13 cellular contexts compared by ENCODE assay signal in the genomic region with DNA sequence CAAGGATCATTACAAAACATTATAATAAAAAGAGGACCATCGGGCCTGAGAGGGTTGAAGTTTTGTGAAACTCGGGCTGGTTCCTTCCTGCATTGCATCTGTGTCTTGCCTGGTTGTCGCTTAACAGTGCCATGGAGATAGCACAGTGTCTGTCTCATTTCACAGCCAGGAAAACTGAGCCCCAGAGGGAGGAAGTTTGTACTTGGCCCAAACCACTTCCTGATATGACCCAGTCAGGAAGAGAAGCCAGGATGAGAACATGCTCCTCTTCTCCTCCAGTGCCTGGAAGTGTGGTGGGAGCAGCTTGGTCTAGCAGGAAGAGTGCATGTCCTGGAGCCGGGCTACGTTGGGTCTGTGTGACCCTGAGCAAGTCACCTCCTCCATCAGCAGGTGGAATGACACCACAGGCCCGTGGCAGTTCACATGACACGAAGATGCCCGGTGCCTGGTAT. TPM values are rescaled to one million over a fixed set of nuclear protein-coding genes. Genes with fewer than 3 reads are reported as not detected.
A peak's percentile ranks its signal among the peaks of the same experiment; 100 is the strongest.
DNase-seq lines count a peak whose midpoint lies in the region; ATAC-seq and TF ChIP-seq lines count a peak whose summit lies in the region.
"Had no signal": no experiment of that assay in that cellular context is flagged by ENCODE, and none has a peak within 500 bp of the region (broad histone marks: within the 10 kb centered on the region; RNA-seq: fewer than 3 reads in every experiment).

No MANE protein-coding gene starts in this region.

- H3K4me3 Mint-ChIP-seq in immature natural killer cell: peak overlapping the region; percentile 60 to 75 (median 67)
- H3K4me3 Mint-ChIP-seq: GM23338 had no signal

- H3K36me3 Mint-ChIP-seq in activated naive CD4-positive, alpha-beta T cell treated with anti-CD3 and anti-CD28 coated beads, Interleukin-2, amount 50 U/mL, for 72 hours: peaks cover 59 to 66% of the 10 kb centered on the region in 2 donors
- H3K36me3 Mint-ChIP-seq in immature natural killer cell: peaks cover 9 to 58% (median 29%) of the 10 kb centered on the region in 3 donors

- H3K27me3 Mint-ChIP-seq in immature natural killer cell (ENCODE audit: low read depth in 3 of 3): peaks cover 0 to 11% (median 2%) of the 10 kb centered on the region in 3 donors

- no peaks in the 10 kb centered on the region for H3K36me3 ChIP-seq in tibial artery

- intact Hi-C loops in tibial artery (cut with DNase I; ENCODE audit: low total_unique reads): loop anchor here (10.0 kb wide), 2 partner anchors 52 to 88 kb away; no protein-coding TSS in a partner anchor

- H3K9me3 ChIP-seq in tibial artery: no peaks in the 10 kb centered on the region

- H3K27me3 ChIP-seq in tibial artery: no peaks in the 10 kb centered on the region

- no peak overlapping the region for H3K4me3 ChIP-seq in tibial artery
- H3K4me3 ChIP-seq: GM23338 had no signal

- peak; percentile 18 for DNase-seq in activated naive CD4-positive, alpha-beta T cell treated with Interleukin-2 at 50 U/mL for 16 hours
- no peak for DNase-seq in activated naive CD4-positive, alpha-beta T cell (lab: John Stamatoyannopoulos, UW)
- no peak for DNase-seq in activated naive CD4-positive, alpha-beta T cell treated with anti-CD3 and anti-CD28 coated beads, Interleukin-2, amount 50 U/mL, for 72 hours (ENCODE audit: low spot score in 2 of 2)
- DNase-seq in immature natural killer cell (no peak), tibial artery (peak; percentile 20 to 63), SW 1271 (lab: John Stamatoyannopoulos, UW) (no peak)
- DNase-seq: GF-D8; NK-92 treated with Interleukin-12 subunit alpha and Interleukin-12 subunit beta, amount 100 ng/mL, for 24 hours; substantia nigra had no signal

- H3K9me3 Mint-ChIP-seq in activated naive CD4-positive, alpha-beta T cell treated with anti-CD3 and anti-CD28 coated beads, Interleukin-2, amount 50 U/mL, for 72 hours: no peaks in the 10 kb centered on the region
- H3K9me3 Mint-ChIP-seq in immature natural killer cell: no peaks in the 10 kb centered on the region
- H3K9me3 Mint-ChIP-seq: GM23338 had no signal

- no peak for TF ChIP-seq CTCF in tibial artery (IDR thresholded peaks at IDR 0.05)

- peak in 1 of 2 donors; percentile 35 for ATAC-seq in activated naive CD4-positive, alpha-beta T cell treated with anti-CD3 and anti-CD28 coated beads, Interleukin-2, amount 50 U/mL, for 72 hours
- no peak for ATAC-seq in GM21786 (IDR thresholded peaks at IDR 0.05; ENCODE audit: unreplicated experiment)
- ATAC-seq in HG02884 (IDR thresholded peaks at IDR 0.05; ENCODE audit: unreplicated experiment): no peak
- ATAC-seq: GM23338 had no signal

- peak overlapping the region; percentile 88 to 97 for H3K27ac Mint-ChIP-seq in activated naive CD4-positive, alpha-beta T cell treated with anti-CD3 and anti-CD28 coated beads, Interleukin-2, amount 50 U/mL, for 72 hours
- H3K27ac Mint-ChIP-seq in immature natural killer cell: peak overlapping the region; percentile 86 to 98 (median 98)
- H3K27ac Mint-ChIP-seq: GM23338 had no signal

- peaks cover 94 to 98% of the 10 kb centered on the region in 2 donors for H3K4me1 Mint-ChIP-seq in immature natural killer cell

- peaks cover 5 to 72% (median 49%) of the 10 kb centered on the region in 4 donors for H3K4me1 ChIP-seq in tibial artery

- peak overlapping the region; percentile 8 to 31 for H3K27ac ChIP-seq in tibial artery

RNA-seq across cellular contexts. Expression of a gene that starts 41.5 kb away (rescaled TPM):
- total RNA-seq in activated naive CD4-positive, alpha-beta T cell treated with anti-CD3 and anti-CD28 coated beads, Interleukin-2, amount 50 U/mL, for 72 hours: 100 to 1,000 TPM; 342 to 426 TPM
- 100 to 1,000 TPM in 1 of 3 donors, 10 to 100 TPM in 2; 56.8 to 135 (median 76.3) TPM for polyA plus RNA-seq in immature natural killer cell

RNA-seq across cellular contexts. Expression of a gene that starts 52.8 kb away (rescaled TPM):
- 1 to 10 TPM; 1.4 to 3.2 TPM for total RNA-seq in activated naive CD4-positive, alpha-beta T cell treated with anti-CD3 and anti-CD28 coated beads, Interleukin-2, amount 50 U/mL, for 72 hours
- polyA plus RNA-seq in immature natural killer cell: 10 to 100 TPM in 2 of 3 donors, 1 to 10 TPM in 1; 7.8 to 21.7 (median 12.1) TPM
- polyA plus RNA-seq: AG04450 had no signal

Comparison
In these comparisons a context has a peak if more than half of its experiments do, and no peak if none do; other contexts are left out.
1. DNase-seq: peak in activated naive CD4-positive, alpha-beta T cell treated with Interleukin-2 at 50 U/mL for 16 hours (single experiment) and tibial artery (2 of 2); none in activated naive CD4-positive, alpha-beta T cell (0 of 4), activated naive CD4-positive, alpha-beta T cell treated with anti-CD3 and anti-CD28 coated beads, Interleukin-2, amount 50 U/mL, for 72 hours (0 of 2), immature natural killer cell (0 of 3) and SW 1271 (0 of 2).